8 cellular contexts compared by ENCODE assay signal in the genomic region with DNA sequence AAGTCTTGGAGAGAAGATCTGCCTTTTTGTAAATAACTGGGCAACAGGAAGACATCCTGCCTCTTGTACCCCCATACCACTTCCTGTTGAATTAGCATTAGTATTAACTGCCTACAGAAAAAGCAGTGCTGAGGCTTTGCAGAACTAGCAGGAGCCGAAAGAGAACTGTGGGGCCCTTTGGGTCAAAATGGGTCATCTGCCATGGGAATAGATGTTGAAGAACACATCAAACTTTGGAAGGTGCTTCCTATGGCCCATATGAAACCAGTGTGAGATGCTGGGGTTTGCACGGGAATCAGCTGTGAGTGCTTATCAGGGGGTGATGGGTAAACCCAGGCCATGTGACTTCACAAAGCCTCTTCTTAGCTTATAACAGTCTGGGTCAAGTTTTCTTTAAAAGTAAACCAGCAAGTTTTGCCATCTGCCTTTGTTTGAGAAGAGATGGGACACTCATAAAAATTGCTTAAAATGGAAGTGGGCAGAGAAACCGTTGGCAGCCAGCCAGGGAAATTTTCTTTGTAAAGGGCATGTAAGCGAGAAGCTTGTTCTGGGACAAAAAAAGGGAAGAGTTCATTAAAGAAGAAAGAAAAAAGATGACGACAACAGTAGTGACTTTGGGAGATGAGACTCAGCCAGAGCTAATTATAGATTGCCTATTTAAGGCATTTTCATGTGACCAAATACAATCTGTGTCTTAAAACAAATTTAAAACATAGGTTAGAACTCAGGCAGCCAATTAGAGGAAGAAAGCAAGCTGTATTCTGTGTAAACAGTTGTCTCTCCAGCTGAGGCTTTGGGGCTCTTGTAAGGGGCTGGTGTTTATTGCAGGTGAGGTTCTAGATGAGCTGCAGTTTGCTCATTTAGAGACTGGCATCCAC. TPM values are rescaled to one million over a fixed set of nuclear protein-coding genes. Genes with fewer than 3 reads are reported as not detected.
DNase-seq lines count a peak whose midpoint lies in the region; ATAC-seq and TF ChIP-seq lines count a peak whose summit lies in the region.

No MANE protein-coding gene starts in this region.

- no peaks in the 10 kb centered on the region for H3K9me3 ChIP-seq in mucosa of stomach (ENCODE audit: control insufficient read depth, low read length)
- H3K9me3 ChIP-seq in stomach = no peaks in the 10 kb centered on the region

- H3K27me3 Mint-ChIP-seq in activated CD8-positive, alpha-beta memory T cell treated with anti-CD3 and anti-CD28 coated beads, Interleukin-2, amount 10 ng/mL, durations not matched to agents 7 days and 5 days = no peaks in the 10 kb centered on the region

- H3K36me3 ChIP-seq in mucosa of stomach (ENCODE audit: control insufficient read depth, insufficient read depth, low read length) = no peaks in the 10 kb centered on the region
- H3K36me3 ChIP-seq in stomach = no peaks in the 10 kb centered on the region

- H3K9me3 Mint-ChIP-seq in activated CD8-positive, alpha-beta memory T cell treated with anti-CD3 and anti-CD28 coated beads, Interleukin-2, amount 10 ng/mL, durations not matched to agents 7 days and 5 days (ENCODE audit: low read depth) = no peaks in the 10 kb centered on the region

- TF ChIP-seq POLR2A in stomach (IDR thresholded peaks at IDR 0.05) = no peak

- H3K9ac ChIP-seq in mucosa of stomach (ENCODE audit: low read length) = peak overlapping the region; percentile 26

- no peak for TF ChIP-seq EP300 in stomach (IDR thresholded peaks at IDR 0.05)

- peak; percentile 61 for DNase-seq in GM13976 (ENCODE audit: low spot score)
- peak; percentile 69 for DNase-seq in NCI-H345 (lab: John Stamatoyannopoulos, UW)
- peak; percentile 60 for DNase-seq in activated CD8-positive, alpha-beta memory T cell treated with anti-CD3 and anti-CD28 coated beads, Interleukin-2, amount 10 ng/mL, durations not matched to agents 7 days and 5 days
- DNase-seq in epidermal melanocyte (ENCODE audit: insufficient read length, low spot score) = peak; percentile 69
- DNase-seq in stomach = peak; percentile 76
- DNase-seq in NK-92 treated with Interleukin-12 subunit alpha and Interleukin-12 subunit beta, amount 100 ng/mL, for 24 hours (lab: John Stamatoyannopoulos, UW) = no peak

- no peak for TF ChIP-seq CTCF in GM13976 (IDR thresholded peaks at IDR 0.05; ENCODE audit: borderline replicate concordance, control extremely low read depth, extremely low read depth, insufficient read depth, missing control alignments)
- no peak for TF ChIP-seq CTCF in stomach (IDR thresholded peaks at IDR 0.05)

- H3K4me3 Mint-ChIP-seq in activated CD8-positive, alpha-beta memory T cell treated with anti-CD3 and anti-CD28 coated beads, Interleukin-2, amount 10 ng/mL, durations not matched to agents 7 days and 5 days = peak overlapping the region; percentile 73

- intact Hi-C loops in stomach (cut with DNase I; ENCODE audit: low total_unique reads) = no loop called here

- H3K4me1 Mint-ChIP-seq in activated CD8-positive, alpha-beta memory T cell treated with anti-CD3 and anti-CD28 coated beads, Interleukin-2, amount 10 ng/mL, durations not matched to agents 7 days and 5 days = peaks cover 36% of the 10 kb centered on the region

- peaks cover 29% of the 10 kb centered on the region for H3K36me3 Mint-ChIP-seq in activated CD8-positive, alpha-beta memory T cell treated with anti-CD3 and anti-CD28 coated beads, Interleukin-2, amount 10 ng/mL, durations not matched to agents 7 days and 5 days

- peak overlapping the region; percentile 71 to 95 (median 84) for H3K27ac ChIP-seq in stomach

- peak overlapping the region; percentile 96 for H3K27ac Mint-ChIP-seq in activated CD8-positive, alpha-beta memory T cell treated with anti-CD3 and anti-CD28 coated beads, Interleukin-2, amount 10 ng/mL, durations not matched to agents 7 days and 5 days

- in situ Hi-C loops in GM13976 (cut with MboI; ENCODE audit: low sequenced_read_pairs, unreplicated experiment) = no loop called here

- no peak for ATAC-seq in activated CD8-positive, alpha-beta memory T cell treated with anti-CD3 and anti-CD28 coated beads, Interleukin-2, amount 10 ng/mL, durations not matched to agents 7 days and 5 days
- ATAC-seq in HG03045 (IDR thresholded peaks at IDR 0.05; ENCODE audit: unreplicated experiment) = no peak

- H3K27me3 ChIP-seq in mucosa of stomach (ENCODE audit: control insufficient read depth, insufficient read depth, low read length) (no peaks in the 10 kb centered on the region), stomach (no peaks in the 10 kb centered on the region)

- peaks cover 22% of the 10 kb centered on the region for H3K4me1 ChIP-seq in mucosa of stomach (ENCODE audit: control insufficient read depth, insufficient read depth, low read length)
- peaks cover 28 to 67% (median 56%) of the 10 kb centered on the region in 4 donors for H3K4me1 ChIP-seq in stomach

- 7 to 17% (median 13%) methylated on average over 5 of the region's 5 CpGs for WGBS in stomach, 5 donors

- CTCF ChIA-PET in activated CD8-positive, alpha-beta memory T cell treated with anti-CD3 and anti-CD28 coated beads, Interleukin-2, amount 10 ng/mL, durations not matched to agents 7 days and 5 days (lab: Charles Lee) = interaction anchor here (0.9 to 2.4 kb wide), 11 partner anchors 11 to 130 kb away, joined by 3 to 13 read pairs (median 4); no protein-coding TSS in a partner anchor

- H3K4me3 ChIP-seq in mucosa of stomach (ENCODE audit: low read length) (no peak overlapping the region), stomach (no peak overlapping the region)

RNA-seq across cellular contexts. Expression of a gene that starts 4.4 kb away (rescaled TPM):
- 10 to 100 TPM; 16.5 to 18.1 TPM for total RNA-seq in activated CD8-positive, alpha-beta memory T cell treated with anti-CD3 and anti-CD28 coated beads, Interleukin-2, amount 10 ng/mL, durations not matched to agents 7 days and 5 days
- 10 to 100 TPM; 12.3 to 37.1 (median 32.6) TPM for total RNA-seq in stomach
- polyA plus RNA-seq in stomach = 1 to 10 TPM; 7.9 to 9.2 (median 8.1) TPM

RNA-seq across cellular contexts. Expression of a gene that starts 5.3 kb away (rescaled TPM):
- total RNA-seq in activated CD8-positive, alpha-beta memory T cell treated with anti-CD3 and anti-CD28 coated beads, Interleukin-2, amount 10 ng/mL, durations not matched to agents 7 days and 5 days = 10 to 100 TPM; 13.8 to 16.7 TPM
- total RNA-seq in stomach = 10 to 100 TPM in 2 of 5 donors, 1 to 10 TPM in 3; 1.8 to 40.3 (median 6.7) TPM
- polyA plus RNA-seq in stomach = 10 to 100 TPM in 1 of 3 donors, 1 to 10 TPM in 2; 7.0 to 10.3 (median 8.7) TPM

RNA-seq across cellular contexts. Expression of a gene that starts 55.1 kb away (rescaled TPM):
- 10 to 100 TPM; 51.0 to 56.4 TPM for total RNA-seq in activated CD8-positive, alpha-beta memory T cell treated with anti-CD3 and anti-CD28 coated beads, Interleukin-2, amount 10 ng/mL, durations not matched to agents 7 days and 5 days
- 100 to 1,000 TPM in 3 of 5 donors, 10 to 100 TPM in 2; 47.2 to 570 (median 125) TPM for total RNA-seq in stomach
- polyA plus RNA-seq in stomach = 10 to 100 TPM; 50.1 to 69.9 (median 58.3) TPM
